In the genomic region with DNA sequence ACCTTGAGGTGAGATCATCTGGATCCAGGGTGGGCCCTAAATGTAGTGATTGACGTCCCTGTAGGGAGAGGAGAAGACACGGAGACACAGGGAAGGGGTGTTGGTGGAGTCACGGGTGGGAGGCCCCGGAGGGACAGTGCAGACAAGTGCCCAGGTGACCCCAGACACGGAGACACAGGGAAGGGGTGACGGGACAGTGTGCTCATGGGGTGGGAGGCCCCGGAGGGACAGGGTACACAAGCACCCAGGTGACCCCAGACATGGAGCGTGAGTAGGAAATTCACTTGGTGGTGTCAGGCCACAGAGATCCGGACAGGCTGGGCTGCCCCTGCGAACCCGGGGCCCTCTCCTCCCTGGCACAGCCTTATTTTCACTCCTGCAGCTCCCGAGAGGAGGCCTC, we compare ENCODE assay signal across 24 cellular contexts.
DNase-seq lines count a peak whose midpoint lies in the region; ATAC-seq, FAIRE-seq and TF ChIP-seq lines count a peak whose summit lies in the region.
"Had no signal": no experiment of that assay in that cellular context is flagged by ENCODE, and none has a peak within 500 bp of the region (broad histone marks: within the 10 kb centered on the region; RNA-seq: fewer than 3 reads in every experiment).

No MANE protein-coding gene starts in this region.

- H3K4me1 ChIP-seq in K562 (replicated peaks in 1 of 2; ENCODE audit: control insufficient read depth in 2 of 2, insufficient read depth in 2 of 2, low read length in 2 of 2), result no peaks in the 10 kb centered on the region
- no peaks in the 10 kb centered on the region for H3K4me1 ChIP-seq in endodermal cell (ENCODE audit: control insufficient read depth, insufficient read depth, low read length)
- no peaks in the 10 kb centered on the region for H3K4me1 ChIP-seq in naive thymus-derived CD4-positive, alpha-beta T cell (ENCODE audit: control insufficient read depth in 2 of 2, insufficient read depth in 2 of 2, low read length in 2 of 2)
- H3K4me1 ChIP-seq in thyroid gland, result no peaks in the 10 kb centered on the region
- peaks cover 17% of the 10 kb centered on the region for H3K4me1 ChIP-seq in neural progenitor cell
- H3K4me1 ChIP-seq in esophagus squamous epithelium, result no peaks in the 10 kb centered on the region
- H3K4me1 ChIP-seq: SJCRH30 had no signal

- TF ChIP-seq RAD21 in K562 (CRISPR knock-in tag; conservative IDR thresholded peaks at IDR 0.05 in 1 of 2, IDR thresholded peaks at IDR 0.05 in 1 of 2), result no peak

- WGBS in K562 (ENCODE audit: insufficient coverage, low coverage, missing lambda C conversion rate), result 0% methylated on average over 11 of the region's 12 CpGs
- WGBS in endodermal cell (ENCODE audit: insufficient coverage in 1 of 2, insufficient read length in 1 of 2), 2 experiments, result 69 to 73% methylated on average over 12 of the region's 12 CpGs
- 70 to 84% methylated on average over 12 of the region's 12 CpGs for WGBS in thyroid gland, 2 donors
- 74 to 77% methylated on average over 12 of the region's 12 CpGs for WGBS in esophagus squamous epithelium, 2 donors

- H3K27me3 ChIP-seq in K562 (ENCODE audit: control insufficient read depth in 2 of 2, insufficient read depth in 2 of 2, low read length in 2 of 2) (peaks cover 16 to 66% of the 10 kb centered on the region in 2 experiments), endodermal cell (ENCODE audit: control insufficient read depth, insufficient read depth, low read length, poor library complexity, severe bottlenecking) (no peaks in the 10 kb centered on the region), thyroid gland (no peaks in the 10 kb centered on the region), neural progenitor cell (no peaks in the 10 kb centered on the region), esophagus squamous epithelium (peaks cover 0 to 24% (median 0%) of the 10 kb centered on the region in 4 donors)
- H3K27me3 ChIP-seq in naive thymus-derived CD4-positive, alpha-beta T cell (ENCODE audit: control insufficient read depth in 2 of 2, insufficient read depth in 2 of 2, low read length in 2 of 2), result no peaks in the 10 kb centered on the region

- FAIRE-seq in K562 (lab: Jason Lieb, UNC), result no peak
- FAIRE-seq: GM12878 had no signal

- no peak overlapping the region for H3K27ac Mint-ChIP-seq in endodermal cell
- no peak overlapping the region for H3K27ac Mint-ChIP-seq in naive thymus-derived CD4-positive, alpha-beta T cell
- no peak overlapping the region for H3K27ac Mint-ChIP-seq in stimulated activated effector memory CD8-positive, alpha-beta T cell treated with anti-CD3 and anti-CD28 coated beads, Interleukin-12 subunit alpha, Interleukin-12 subunit beta, amount 100 ng/mL, for 72 hours
- H3K27ac Mint-ChIP-seq in neural progenitor cell, result no peak overlapping the region
- H3K27ac Mint-ChIP-seq: CD8-positive, alpha-beta memory T cell; GM23338 had no signal

- no peak for TF ChIP-seq EP300 in K562 (IDR thresholded peaks at IDR 0.05; ENCODE audit: low read length)

- peaks cover 18% of the 10 kb centered on the region for H3F3A ChIP-seq in neural progenitor cell (ENCODE audit: low read depth)

- no peaks in the 10 kb centered on the region for H3K27me3 Mint-ChIP-seq in endodermal cell (ENCODE audit: insufficient read depth)
- peaks cover 0 to 19% (median 0%) of the 10 kb centered on the region in 5 donors for H3K27me3 Mint-ChIP-seq in naive thymus-derived CD4-positive, alpha-beta T cell
- peaks cover 11% of the 10 kb centered on the region for H3K27me3 Mint-ChIP-seq in neural progenitor cell (ENCODE audit: insufficient read depth, low read depth)

- H3K4me2 ChIP-seq in K562 (ENCODE audit: insufficient read depth, low read length) (no peak overlapping the region), neural progenitor cell (no peak overlapping the region)
- H3K4me2 ChIP-seq: GM23338, PC-9 had no signal

- POLR2A ChIA-PET in K562 (lab: Yijun Ruan, JAX), result no interaction called here
- POLR2A ChIA-PET in naive thymus-derived CD4-positive, alpha-beta T cell (lab: Charles Lee), result no interaction called here

- DNase-seq in K562 (ENCODE audit: extremely low read depth in 1 of 4, low spot score in 3 of 4) (no peak), endodermal cell (peak; percentile 34), thyroid gland (no peak), neural progenitor cell (ENCODE audit: low spot score) (no peak), activated gamma-delta T cell (lab: John Stamatoyannopoulos, UW) (no peak), esophagus squamous epithelium (lab: John Stamatoyannopoulos, UW) (no peak)
- DNase-seq in naive thymus-derived CD4-positive, alpha-beta T cell, result no peak
- no peak for DNase-seq in stimulated activated effector memory CD8-positive, alpha-beta T cell treated with anti-CD3 and anti-CD28 coated beads, Interleukin-12 subunit alpha, Interleukin-12 subunit beta, amount 100 ng/mL, for 72 hours (ENCODE audit: low spot score in 2 of 2)
- DNase-seq: ACHN; C1 segment of cervical spinal cord; CD8-positive, alpha-beta memory T cell; DMS53; EL; KG1; MV-4-11; NCI-H1417; NCI-H187 treated with DMSO at 0.1 percent for 48 hours; NCI-H226; NCI-H524 treated with DMSO at 0.1 percent for 48 hours; PC-9; SJCRH30 had no signal

- no peaks in the 10 kb centered on the region for H3K9me1 ChIP-seq in K562 (ENCODE audit: control insufficient read depth, insufficient read depth, low read length)

- CTCF ChIA-PET in K562 (lab: Yijun Ruan, JAX; ENCODE audit: low intra/inter-chr PET ratio), result no interaction called here
- CTCF ChIA-PET in naive thymus-derived CD4-positive, alpha-beta T cell (lab: Charles Lee), result no interaction called here

- no peaks in the 10 kb centered on the region for H3K9me3 ChIP-seq in K562 (replicated peaks; ENCODE audit: control insufficient read depth, insufficient read depth, low read depth, low read length)
- H3K9me3 ChIP-seq in endodermal cell (ENCODE audit: control insufficient read depth, low read length), result peaks cover 64% of the 10 kb centered on the region
- H3K9me3 ChIP-seq in naive thymus-derived CD4-positive, alpha-beta T cell (ENCODE audit: control insufficient read depth in 2 of 3, low read length in 3 of 3), result no peaks in the 10 kb centered on the region
- H3K9me3 ChIP-seq in thyroid gland, result no peaks in the 10 kb centered on the region
- H3K9me3 ChIP-seq in neural progenitor cell (ENCODE audit: low read depth), result no peaks in the 10 kb centered on the region
- H3K9me3 ChIP-seq in esophagus squamous epithelium, result no peaks in the 10 kb centered on the region
- H3K9me3 ChIP-seq: SJCRH30 had no signal

- H3K4me3 Mint-ChIP-seq in endodermal cell, result no peak overlapping the region
- no peak overlapping the region for H3K4me3 Mint-ChIP-seq in naive thymus-derived CD4-positive, alpha-beta T cell
- no peak overlapping the region for H3K4me3 Mint-ChIP-seq in stimulated activated effector memory CD8-positive, alpha-beta T cell treated with anti-CD3 and anti-CD28 coated beads, Interleukin-12 subunit alpha, Interleukin-12 subunit beta, amount 100 ng/mL, for 72 hours
- no peak overlapping the region for H3K4me3 Mint-ChIP-seq in neural progenitor cell
- H3K4me3 Mint-ChIP-seq: CD8-positive, alpha-beta memory T cell; GM23338 had no signal

- BruUV-seq in K562 (replicated peaks; lab: Mats Ljungman, UMichigan), result no TSS peak

- H3K4me3 ChIP-seq in K562 (no peak overlapping the region), endodermal cell (ENCODE audit: low read length) (no peak overlapping the region), thyroid gland (replicated peaks in 1 of 3) (no peak overlapping the region), neural progenitor cell (no peak overlapping the region), esophagus squamous epithelium (no peak overlapping the region)
- H3K4me3 ChIP-seq in naive thymus-derived CD4-positive, alpha-beta T cell (ENCODE audit: low read length), result no peak overlapping the region
- H3K4me3 ChIP-seq: GM12878, GM23338, PC-9, SJCRH30 had no signal

- no peaks in the 10 kb centered on the region for H3K36me3 ChIP-seq in K562 (ENCODE audit: control insufficient read depth, insufficient read depth, low read length)
- H3K36me3 ChIP-seq in endodermal cell (ENCODE audit: control insufficient read depth, insufficient read depth, low read length), result no peaks in the 10 kb centered on the region
- H3K36me3 ChIP-seq in naive thymus-derived CD4-positive, alpha-beta T cell (ENCODE audit: control insufficient read depth in 2 of 3, insufficient read depth in 3 of 3, low read length in 3 of 3), result no peaks in the 10 kb centered on the region
- H3K36me3 ChIP-seq in thyroid gland, result no peaks in the 10 kb centered on the region
- H3K36me3 ChIP-seq in neural progenitor cell, result no peaks in the 10 kb centered on the region
- H3K36me3 ChIP-seq in esophagus squamous epithelium, result no peaks in the 10 kb centered on the region
- H3K36me3 ChIP-seq: SJCRH30 had no signal

- no peak overlapping the region for H3K9ac ChIP-seq in K562 (ENCODE audit: insufficient read depth in 1 of 2, low read depth in 2 of 2, low read length in 2 of 2)
- H3K9ac ChIP-seq in endodermal cell (ENCODE audit: extremely low read depth, low read length, poor library complexity, severe bottlenecking), result no peak overlapping the region
- H3K9ac ChIP-seq in neural progenitor cell, result no peak overlapping the region

- H3K36me3 Mint-ChIP-seq in endodermal cell (ENCODE audit: low read depth) (no peaks in the 10 kb centered on the region), neural progenitor cell (no peaks in the 10 kb centered on the region)
- no peaks in the 10 kb centered on the region for H3K36me3 Mint-ChIP-seq in naive thymus-derived CD4-positive, alpha-beta T cell
- H3K36me3 Mint-ChIP-seq in stimulated activated effector memory CD8-positive, alpha-beta T cell treated with anti-CD3 and anti-CD28 coated beads, Interleukin-12 subunit alpha, Interleukin-12 subunit beta, amount 100 ng/mL, for 72 hours, result no peaks in the 10 kb centered on the region
- H3K36me3 Mint-ChIP-seq: CD8-positive, alpha-beta memory T cell had no signal

- no peak for TF ChIP-seq CTCF in K562 (IDR thresholded peaks at IDR 0.05 in 2 of 3, conservative IDR thresholded peaks at IDR 0.05 in 1 of 3; ENCODE audit: insufficient read depth in 2 of 3, low read depth in 1 of 3, low read length in 3 of 3)
- no peak for TF ChIP-seq CTCF in endodermal cell (conservative IDR thresholded peaks at IDR 0.05)
- TF ChIP-seq CTCF in thyroid gland (IDR thresholded peaks at IDR 0.05), result no peak
- TF ChIP-seq CTCF in neural progenitor cell (IDR thresholded peaks at IDR 0.05), result no peak
- no peak for TF ChIP-seq CTCF in esophagus squamous epithelium (IDR thresholded peaks at IDR 0.05)

- H4K20me1 ChIP-seq in K562 (replicated peaks; ENCODE audit: control insufficient read depth, insufficient read depth, low read length), result peaks cover 9% of the 10 kb centered on the region; the same call in 1 of the 2 replicates
- no peaks in the 10 kb centered on the region for H4K20me1 ChIP-seq in neural progenitor cell (ENCODE audit: low read depth)

- intact Hi-C loops in K562 (cut with micrococcal nuclease), result no loop called here
- intact Hi-C loops in naive thymus-derived CD4-positive, alpha-beta T cell (cut with micrococcal nuclease), result no loop called here
- intact Hi-C loops in thyroid gland (cut with DNase I), result no loop called here
- intact Hi-C loops in esophagus squamous epithelium (cut with DNase I), result no loop called here

- H3K79me2 ChIP-seq in K562 (ENCODE audit: control insufficient read depth, insufficient read depth, low read length) (no peaks in the 10 kb centered on the region), neural progenitor cell (ENCODE audit: low read depth) (no peaks in the 10 kb centered on the region)

- peak; percentile 28; the same call in 2 of the 3 replicates for ATAC-seq in K562
- peak; percentile 22 for ATAC-seq in naive thymus-derived CD4-positive, alpha-beta T cell
- ATAC-seq in stimulated activated effector memory CD8-positive, alpha-beta T cell treated with anti-CD3 and anti-CD28 coated beads, Interleukin-12 subunit alpha, Interleukin-12 subunit beta, amount 100 ng/mL, for 72 hours, result peak; percentile 55
- ATAC-seq: GM12878, GM23338 had no signal

- in situ Hi-C loops in K562 (cut with MboI), result no loop called here

- TF ChIP-seq POLR2A in K562 (conservative IDR thresholded peaks at IDR 0.05), result no peak
- TF ChIP-seq POLR2A in thyroid gland (IDR thresholded peaks at IDR 0.05), result no peak
- no peak for TF ChIP-seq POLR2A in esophagus squamous epithelium (IDR thresholded peaks at IDR 0.05)

- H3K9me3 Mint-ChIP-seq in endodermal cell (no peaks in the 10 kb centered on the region), neural progenitor cell (peaks cover 2% of the 10 kb centered on the region)
- no peaks in the 10 kb centered on the region for H3K9me3 Mint-ChIP-seq in naive thymus-derived CD4-positive, alpha-beta T cell
- H3K9me3 Mint-ChIP-seq in stimulated activated effector memory CD8-positive, alpha-beta T cell treated with anti-CD3 and anti-CD28 coated beads, Interleukin-12 subunit alpha, Interleukin-12 subunit beta, amount 100 ng/mL, for 72 hours, result no peaks in the 10 kb centered on the region
- H3K9me3 Mint-ChIP-seq: CD8-positive, alpha-beta memory T cell had no signal

- H3K27ac ChIP-seq in K562 (ENCODE audit: extremely low read depth, low read depth, low read length) (no peak overlapping the region), endodermal cell (ENCODE audit: low read depth, low read length) (no peak overlapping the region), thyroid gland (no peak overlapping the region), neural progenitor cell (no peak overlapping the region), esophagus squamous epithelium (no peak overlapping the region)
- no peak overlapping the region for H3K27ac ChIP-seq in naive thymus-derived CD4-positive, alpha-beta T cell (ENCODE audit: low read depth, low read length)
- H3K27ac ChIP-seq: PC-9, RWPE1, SJCRH30 had no signal

- no peak overlapping the region for H2AFZ ChIP-seq in K562 (ENCODE audit: low read depth, low read length)
- H2AFZ ChIP-seq in neural progenitor cell (replicated peaks), result no peak overlapping the region
- H2AFZ ChIP-seq: GM23338, PC-9 had no signal

- H3K4me1 Mint-ChIP-seq in endodermal cell, result no peaks in the 10 kb centered on the region
- no peaks in the 10 kb centered on the region for H3K4me1 Mint-ChIP-seq in naive thymus-derived CD4-positive, alpha-beta T cell
- no peaks in the 10 kb centered on the region for H3K4me1 Mint-ChIP-seq in stimulated activated effector memory CD8-positive, alpha-beta T cell treated with anti-CD3 and anti-CD28 coated beads, Interleukin-12 subunit alpha, Interleukin-12 subunit beta, amount 100 ng/mL, for 72 hours
- peaks cover 3% of the 10 kb centered on the region for H3K4me1 Mint-ChIP-seq in neural progenitor cell
- H3K4me1 Mint-ChIP-seq: CD8-positive, alpha-beta memory T cell had no signal
